ENCODE assay signal across 1 cellular context in genomic region chr7:1245596-1245995, GRCh38.
TF ChIP-seq lines count a peak whose summit lies in the region.

No MANE protein-coding gene starts in this region.

TF ChIP-seq in HepG2, 621 proteins besides CTCF, POLR2A, EP300 and RAD21 (continued from another document):
- TF ChIP-seq ZBTB10 (CRISPR knock-in tag; IDR thresholded peaks at IDR 0.05; ENCODE audit: borderline replicate concordance) (no peak), ZNF598 (CRISPR knock-in tag; IDR thresholded peaks at IDR 0.05; ENCODE audit: borderline replicate concordance) (no peak), ISX (CRISPR knock-in tag; conservative IDR thresholded peaks at IDR 0.05) (no peak), CBFB (CRISPR knock-in tag; IDR thresholded peaks at IDR 0.05) (no peak), ZNF468 (CRISPR knock-in tag; IDR thresholded peaks at IDR 0.05) (no peak), SP1 (IDR thresholded peaks at IDR 0.05) (no peak), SP1 (CRISPR knock-in tag; IDR thresholded peaks at IDR 0.05) (no peak), ZNF572 (CRISPR knock-in tag; IDR thresholded peaks at IDR 0.05) (no peak), DMAP1 (CRISPR knock-in tag; IDR thresholded peaks at IDR 0.05) (no peak), ZNF430 (CRISPR knock-in tag; IDR thresholded peaks at IDR 0.05) (no peak), ZNF33A (CRISPR knock-in tag; IDR thresholded peaks at IDR 0.05; ENCODE audit: borderline replicate concordance) (no peak), STAT5B (CRISPR knock-in tag; IDR thresholded peaks at IDR 0.05) (no peak)
- TF ChIP-seq, protein P1, sequence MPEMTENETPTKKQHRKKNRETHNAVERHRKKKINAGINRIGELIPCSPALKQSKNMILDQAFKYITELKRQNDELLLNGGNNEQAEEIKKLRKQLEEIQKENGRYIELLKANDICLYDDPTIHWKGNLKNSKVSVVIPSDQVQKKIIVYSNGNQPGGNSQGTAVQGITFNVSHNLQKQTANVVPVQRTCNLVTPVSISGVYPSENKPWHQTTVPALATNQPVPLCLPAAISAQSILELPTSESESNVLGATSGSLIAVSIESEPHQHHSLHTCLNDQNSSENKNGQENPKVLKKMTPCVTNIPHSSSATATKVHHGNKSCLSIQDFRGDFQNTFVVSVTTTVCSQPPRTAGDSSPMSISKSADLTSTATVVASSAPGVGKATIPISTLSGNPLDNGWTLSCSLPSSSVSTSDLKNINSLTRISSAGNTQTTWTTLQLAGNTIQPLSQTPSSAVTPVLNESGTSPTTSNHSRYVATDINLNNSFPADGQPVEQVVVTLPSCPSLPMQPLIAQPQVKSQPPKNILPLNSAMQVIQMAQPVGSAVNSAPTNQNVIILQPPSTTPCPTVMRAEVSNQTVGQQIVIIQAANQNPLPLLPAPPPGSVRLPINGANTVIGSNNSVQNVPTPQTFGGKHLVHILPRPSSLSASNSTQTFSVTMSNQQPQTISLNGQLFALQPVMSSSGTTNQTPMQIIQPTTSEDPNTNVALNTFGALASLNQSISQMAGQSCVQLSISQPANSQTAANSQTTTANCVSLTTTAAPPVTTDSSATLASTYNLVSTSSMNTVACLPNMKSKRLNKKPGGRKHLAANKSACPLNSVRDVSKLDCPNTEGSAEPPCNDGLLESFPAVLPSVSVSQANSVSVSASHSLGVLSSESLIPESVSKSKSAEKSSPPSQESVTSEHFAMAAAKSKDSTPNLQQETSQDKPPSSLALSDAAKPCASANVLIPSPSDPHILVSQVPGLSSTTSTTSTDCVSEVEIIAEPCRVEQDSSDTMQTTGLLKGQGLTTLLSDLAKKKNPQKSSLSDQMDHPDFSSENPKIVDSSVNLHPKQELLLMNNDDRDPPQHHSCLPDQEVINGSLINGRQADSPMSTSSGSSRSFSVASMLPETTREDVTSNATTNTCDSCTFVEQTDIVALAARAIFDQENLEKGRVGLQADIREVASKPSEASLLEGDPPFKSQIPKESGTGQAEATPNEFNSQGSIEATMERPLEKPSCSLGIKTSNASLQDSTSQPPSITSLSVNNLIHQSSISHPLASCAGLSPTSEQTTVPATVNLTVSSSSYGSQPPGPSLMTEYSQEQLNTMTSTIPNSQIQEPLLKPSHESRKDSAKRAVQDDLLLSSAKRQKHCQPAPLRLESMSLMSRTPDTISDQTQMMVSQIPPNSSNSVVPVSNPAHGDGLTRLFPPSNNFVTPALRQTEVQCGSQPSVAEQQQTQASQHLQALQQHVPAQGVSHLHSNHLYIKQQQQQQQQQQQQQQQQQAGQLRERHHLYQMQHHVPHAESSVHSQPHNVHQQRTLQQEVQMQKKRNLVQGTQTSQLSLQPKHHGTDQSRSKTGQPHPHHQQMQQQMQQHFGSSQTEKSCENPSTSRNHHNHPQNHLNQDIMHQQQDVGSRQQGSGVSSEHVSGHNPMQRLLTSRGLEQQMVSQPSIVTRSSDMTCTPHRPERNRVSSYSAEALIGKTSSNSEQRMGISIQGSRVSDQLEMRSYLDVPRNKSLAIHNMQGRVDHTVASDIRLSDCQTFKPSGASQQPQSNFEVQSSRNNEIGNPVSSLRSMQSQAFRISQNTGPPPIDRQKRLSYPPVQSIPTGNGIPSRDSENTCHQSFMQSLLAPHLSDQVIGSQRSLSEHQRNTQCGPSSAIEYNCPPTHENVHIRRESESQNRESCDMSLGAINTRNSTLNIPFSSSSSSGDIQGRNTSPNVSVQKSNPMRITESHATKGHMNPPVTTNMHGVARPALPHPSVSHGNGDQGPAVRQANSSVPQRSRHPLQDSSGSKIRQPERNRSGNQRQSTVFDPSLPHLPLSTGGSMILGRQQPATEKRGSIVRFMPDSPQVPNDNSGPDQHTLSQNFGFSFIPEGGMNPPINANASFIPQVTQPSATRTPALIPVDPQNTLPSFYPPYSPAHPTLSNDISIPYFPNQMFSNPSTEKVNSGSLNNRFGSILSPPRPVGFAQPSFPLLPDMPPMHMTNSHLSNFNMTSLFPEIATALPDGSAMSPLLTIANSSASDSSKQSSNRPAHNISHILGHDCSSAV (CRISPR knock-in tag; IDR thresholded peaks at IDR 0.05; ENCODE audit: borderline replicate concordance), result no peak
